ENCODE assay signal across 27 cellular contexts in the genomic region with DNA sequence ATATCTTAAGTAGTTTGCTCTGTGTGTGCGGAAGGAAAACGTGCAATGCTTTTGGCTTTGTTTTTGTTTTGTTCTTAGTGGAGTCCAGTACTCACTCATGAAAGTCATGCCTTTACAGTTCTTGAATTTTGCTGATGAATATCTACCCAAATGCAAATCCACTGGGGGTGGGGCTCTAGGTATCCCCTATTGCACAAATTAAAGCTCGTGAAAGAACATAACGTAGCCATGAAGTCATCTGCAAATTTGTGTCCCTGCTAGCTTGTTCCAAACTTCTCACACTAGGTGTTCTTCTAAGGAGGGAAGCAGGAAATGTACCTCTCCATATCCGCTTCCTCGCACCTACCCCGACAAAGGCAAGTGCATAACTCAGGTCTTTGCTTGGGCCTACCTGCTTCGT.
"Had no signal": no experiment of that assay in that cellular context is flagged by ENCODE, and none has a peak within 500 bp of the region (broad histone marks: within the 10 kb centered on the region; RNA-seq: fewer than 3 reads in every experiment).

No MANE protein-coding gene starts in this region.

- ATAC-seq: esophagus mucosa; gastroesophageal sphincter; heart left ventricle; left lobe of liver; mucosa of descending colon; natural killer cell treated with Interleukin-12 subunit alpha and Interleukin-12 subunit beta and Interleukin-15 and Interleukin-18, amount 100 ng/mL, for 72 hours; sciatic nerve; stimulated activated naive CD8-positive, alpha-beta T cell treated with anti-CD3 and anti-CD28 coated beads, Interleukin-15, Interleukin-2, amounts not matched to agents 100 U/mL and 50 U/mL, for 24 hours; upper lobe of right lung had no signal

- FAIRE-seq: kidney had no signal

- H3K27me3 Mint-ChIP-seq: naive B cell; natural killer cell treated with Interleukin-12 subunit alpha and Interleukin-12 subunit beta and Interleukin-15 and Interleukin-18, amount 100 ng/mL, for 72 hours had no signal

- DNase-seq: cerebellar nuclear complex; cortex of kidney; effector CD4-positive, alpha-beta T cell; foreskin fibroblast; heart left ventricle; kidney; mesenchymal stem cell; mucosa of descending colon; naive B cell; stimulated activated CD4-positive, alpha-beta T cell treated with anti-CD3 and anti-CD28 coated beads, Interleukin-12 subunit alpha, Interleukin-12 subunit beta, amount 100 ng/mL, for 4 hours; stimulated activated CD4-positive, alpha-beta T cell treated with anti-CD3 and anti-CD28 coated beads, Interleukin-1b, Interleukin-23, amount 100 ng/mL, for 48 hours; stimulated activated CD4-positive, alpha-beta T cell treated with anti-CD3 and anti-CD28 coated beads, Interleukin-4, amount 100 ng/mL, for 1 hour; stimulated activated CD8-positive, alpha-beta memory T cell treated with anti-CD3 and anti-CD28 coated beads, Interleukin-4, amount 100 ng/mL, for 48 hours; stimulated activated naive CD8-positive, alpha-beta T cell treated with anti-CD3 and anti-CD28 coated beads, Interleukin-15, Interleukin-2, amounts not matched to agents 100 U/mL and 50 U/mL, for 24 hours; transverse colon; upper lobe of right lung; uterus had no signal

- H3K4me3 ChIP-seq: gastroesophageal sphincter, heart left ventricle, hepatocyte, mucosa of descending colon, neural progenitor cell, smooth muscle cell, transverse colon, upper lobe of right lung, uterus had no signal

- H3K36me3 ChIP-seq: neural progenitor cell, uterus had no signal

- H3K36me3 Mint-ChIP-seq: natural killer cell treated with Interleukin-12 subunit alpha and Interleukin-12 subunit beta and Interleukin-15 and Interleukin-18, amount 100 ng/mL, for 72 hours had no signal

- H3K9ac ChIP-seq: neural progenitor cell had no signal

- H3K27ac Mint-ChIP-seq: mesothelial cell of epicardium; natural killer cell treated with Interleukin-12 subunit alpha and Interleukin-12 subunit beta and Interleukin-15 and Interleukin-18, amount 100 ng/mL, for 72 hours; neural progenitor cell had no signal

- H3K4me3 Mint-ChIP-seq: mesothelial cell of epicardium; naive B cell; natural killer cell treated with Interleukin-12 subunit alpha and Interleukin-12 subunit beta and Interleukin-15 and Interleukin-18, amount 100 ng/mL, for 72 hours; neural progenitor cell had no signal

- H2AFZ ChIP-seq: hepatocyte, neural progenitor cell had no signal

- H3K9me3 ChIP-seq: gastroesophageal sphincter, heart left ventricle, mucosa of descending colon, transverse colon, upper lobe of right lung, uterus had no signal

- H3K27me3 ChIP-seq: gastroesophageal sphincter, heart left ventricle, hepatocyte, transverse colon, upper lobe of right lung, uterus had no signal

- H3K9me3 Mint-ChIP-seq: mesothelial cell of epicardium; naive B cell; natural killer cell treated with Interleukin-12 subunit alpha and Interleukin-12 subunit beta and Interleukin-15 and Interleukin-18, amount 100 ng/mL, for 72 hours; neural progenitor cell had no signal

- H3K4me2 ChIP-seq: hepatocyte, neural progenitor cell, smooth muscle cell had no signal

- H3K27ac ChIP-seq: epithelial cell of prostate, hepatocyte, neural progenitor cell, transverse colon, upper lobe of right lung, uterus had no signal
